In the genomic region with DNA sequence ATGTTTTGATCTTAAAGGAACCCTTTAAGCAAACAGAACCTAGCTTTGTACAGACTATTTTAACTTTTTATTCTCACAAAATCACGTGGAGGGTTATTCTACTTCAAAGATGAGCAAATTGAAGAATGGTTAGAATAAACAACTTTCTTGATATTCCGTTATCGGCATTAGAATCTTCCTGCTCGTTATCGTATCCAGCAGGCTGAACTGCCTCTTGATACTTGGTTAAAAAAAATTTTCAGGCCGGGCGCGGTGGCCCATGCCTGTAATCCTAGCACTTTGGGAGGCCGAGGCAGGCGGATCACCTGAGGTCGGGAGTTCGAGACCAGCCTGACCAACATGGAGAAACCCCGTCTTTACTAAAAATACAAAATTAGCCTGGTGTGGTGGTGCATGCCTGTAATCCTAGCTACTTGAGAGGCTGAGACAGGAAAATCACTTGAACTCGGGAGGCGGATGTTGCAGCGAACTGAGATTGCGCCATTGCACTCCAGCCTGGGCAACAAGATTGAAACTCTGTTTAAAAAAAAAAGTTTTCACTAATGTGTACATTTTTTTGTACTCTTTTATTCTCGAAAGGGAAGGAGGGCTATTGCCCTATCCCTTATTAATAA, we compare ENCODE assay signal across 8 cellular contexts. TPM values are rescaled to one million over a fixed set of nuclear protein-coding genes. Genes with fewer than 3 reads are reported as not detected.
DNase-seq lines count a peak whose midpoint lies in the region; ATAC-seq and TF ChIP-seq lines count a peak whose summit lies in the region.
"Not testable (repeated sequence)": the region's sequence is repeated elsewhere in the genome, so short reads cannot be mapped to it uniquely, and the experiment has no call there.

No MANE protein-coding gene starts in this region.

- peak in 2 of 3 donors; percentile 3 to 20 for TF ChIP-seq POLR2A in body of pancreas (IDR thresholded peaks at IDR 0.05)
- not testable (repeated sequence) for TF ChIP-seq POLR2A in spleen (IDR thresholded peaks at IDR 0.05)

- peak overlapping the region; percentile 83 for H3K4me3 Mint-ChIP-seq in HFFc6
- peak overlapping the region; percentile 93 for H3K4me3 Mint-ChIP-seq in effector memory CD8-positive, alpha-beta T cell

- H3K9me3 ChIP-seq in body of pancreas; hepatocyte (ENCODE audit: low read depth); spleen: not testable (repeated sequence)

- H3K9me3 Mint-ChIP-seq in HFFc6 = peaks cover 70% of the 10 kb centered on the region
- H3K9me3 Mint-ChIP-seq in effector memory CD8-positive, alpha-beta T cell = not testable (repeated sequence)

- peaks cover 11% of the 10 kb centered on the region for H3K79me2 ChIP-seq in hepatocyte

- peaks cover 85% of the 10 kb centered on the region for H3K27me3 Mint-ChIP-seq in HFFc6 (ENCODE audit: insufficient read depth)
- peaks cover 37 to 57% of the 10 kb centered on the region in 2 donors for H3K27me3 Mint-ChIP-seq in effector memory CD8-positive, alpha-beta T cell

- WGBS in body of pancreas, 2 donors = 73 to 81% methylated on average over 18 of the region's 18 CpGs
- 94% methylated on average over 18 of the region's 18 CpGs for WGBS in hepatocyte (ENCODE audit: low lambda C conversion rate, missing lambda C conversion rate)
- 77 to 92% (median 82%) methylated on average over 18 of the region's 18 CpGs for WGBS in spleen, 5 donors

- H3K9me2 ChIP-seq in hepatocyte (replicated peaks; ENCODE audit: insufficient read depth) = not testable (repeated sequence)

- not testable (repeated sequence) for H3K4me2 ChIP-seq in hepatocyte

- not testable (repeated sequence) for H3K36me3 ChIP-seq in body of pancreas (replicated peaks in 1 of 2; ENCODE audit: insufficient read depth in 1 of 2, low read depth in 2 of 2); hepatocyte (replicated peaks; ENCODE audit: insufficient read depth, low read depth)
- peaks cover 0 to 27% (median 10%) of the 10 kb centered on the region in 6 donors for H3K36me3 ChIP-seq in spleen

- H3K27me3 ChIP-seq in body of pancreas, hepatocyte: not testable (repeated sequence)
- H3K27me3 ChIP-seq in spleen (replicated peaks in 1 of 7) = peaks cover 0 to 23% (median 3%) of the 10 kb centered on the region in 7 donors

- in situ Hi-C loops in ACHN (cut with HindIII; ENCODE audit: low pct_ligation_motif_present, low pct_unique_long_range_greater_than_20kb, low sequenced_read_pairs) = not testable (repeated sequence)

- H3K4me1 ChIP-seq in body of pancreas (peaks cover 53% of the 10 kb centered on the region), spleen (peaks cover 9 to 87% (median 35%) of the 10 kb centered on the region in 6 donors)
- H3K4me1 ChIP-seq in hepatocyte (ENCODE audit: insufficient read depth) = not testable (repeated sequence)

- intact Hi-C loops in body of pancreas (cut with DNase I); spleen (cut with DNase I; ENCODE audit: low total_unique reads): not testable (repeated sequence)

- H3K27ac ChIP-seq in body of pancreas = peak overlapping the region; percentile 59 to 100 (median 72)
- H3K27ac ChIP-seq in hepatocyte = peak overlapping the region; percentile 21
- peak overlapping the region in 7 of 8 donors; percentile 76 to 99 (median 86) for H3K27ac ChIP-seq in spleen

- not testable (repeated sequence) for H2AFZ ChIP-seq in hepatocyte

- DNase-seq in ACHN = peak; percentile 14
- peak; percentile 87 for DNase-seq in HFFc6
- peak; percentile 65 for DNase-seq in T-helper 22 cell (ENCODE audit: low read depth)
- DNase-seq in body of pancreas = peak in 3 of 4 donors; percentile 56 to 67 (median 64)
- DNase-seq in effector memory CD8-positive, alpha-beta T cell = peak; percentile 51 to 57 (median 57)
- peak; percentile 75 for DNase-seq in hepatocyte (ENCODE audit: low spot score)
- peak; percentile 13 for DNase-seq in myocyte (ENCODE audit: low read depth)
- DNase-seq in spleen = peak; percentile 75

- H4K20me1 ChIP-seq in hepatocyte (ENCODE audit: insufficient read depth, poor library complexity, severe bottlenecking) = peaks cover 23% of the 10 kb centered on the region

- H3K27ac Mint-ChIP-seq in HFFc6 = peak overlapping the region; percentile 86
- peak overlapping the region; percentile 99 to 100 for H3K27ac Mint-ChIP-seq in effector memory CD8-positive, alpha-beta T cell

- TF ChIP-seq CTCF in HFFc6 (IDR thresholded peaks at IDR 0.05); body of pancreas (IDR thresholded peaks at IDR 0.05); hepatocyte (IDR thresholded peaks at IDR 0.05; ENCODE audit: poor library complexity); spleen (IDR thresholded peaks at IDR 0.05 in 8 of 11, conservative IDR thresholded peaks at IDR 0.05 in 3 of 11): not testable (repeated sequence)

- H3K36me3 Mint-ChIP-seq in HFFc6 (ENCODE audit: low read depth) = peaks cover 49% of the 10 kb centered on the region
- peaks cover 80% of the 10 kb centered on the region for H3K36me3 Mint-ChIP-seq in effector memory CD8-positive, alpha-beta T cell (ENCODE audit: insufficient read depth)

- not testable (repeated sequence) for H3K4me3 ChIP-seq in body of pancreas, hepatocyte
- peak overlapping the region in 1 of 8 donors; percentile 81 for H3K4me3 ChIP-seq in spleen

- peaks cover 40% of the 10 kb centered on the region for H3K4me1 Mint-ChIP-seq in HFFc6 (ENCODE audit: low read depth)
- peaks cover 30 to 39% of the 10 kb centered on the region in 2 donors for H3K4me1 Mint-ChIP-seq in effector memory CD8-positive, alpha-beta T cell (ENCODE audit: low read depth in 2 of 2)

- ATAC-seq in body of pancreas = not testable (repeated sequence)
- peak; percentile 2 for ATAC-seq in effector memory CD8-positive, alpha-beta T cell (replicated peaks)

RNA-seq across cellular contexts. Expression of a gene that starts 4.0 kb away (rescaled TPM):
- total RNA-seq in HFFc6 (2021; fragmentation: NEBNext Ultra II Directional; extraction: Animal tissue kit (Norgen Biotek cat#: 25700)) = 100 to 1,000 TPM; 118 to 368 (median 342) TPM
- total RNA-seq in body of pancreas (1,000 to 10,000 TPM in 1 of 2 donors, 100 to 1,000 TPM in 1; 412 to 1,093 TPM), hepatocyte (657 and 865 TPM in 2 replicates), myocyte (22.7 and 26.5 TPM in 2 replicates), spleen (100 to 1,000 TPM in 5 of 7 donors, 10 to 100 TPM in 2; 46.0 to 414 (median 192) TPM)
- polyA plus RNA-seq in hepatocyte (935 and 1,189 TPM in 2 replicates), spleen (10 to 100 TPM; 18.8 to 32.9 (median 20.2) TPM)
- 2.0 TPM for polyA plus RNA-seq in myocyte (2012)

Comparison
In these comparisons a context has a peak if more than half of its experiments do, and no peak if none do; other contexts are left out.
1. DNase-seq: peak in every context shown above with its lines; median percentile 87 in HFFc6; 75 in hepatocyte; 75 in spleen; 65 in T-helper 22 cell; 64 in body of pancreas; 57 in effector memory CD8-positive, alpha-beta T cell; 14 in ACHN; 13 in myocyte.
2. H3K27ac ChIP-seq: peak in every context shown above with its lines; median percentile 86 in spleen; 72 in body of pancreas; 21 in hepatocyte.